Comparison of ENCODE assay signal across 9 cellular contexts in genomic region chr13:99380921-99381645, GRCh38.
A peak's percentile ranks its signal among the peaks of the same experiment; 100 is the strongest.
DNase-seq lines count a peak whose midpoint lies in the region; ATAC-seq, FAIRE-seq and TF ChIP-seq lines count a peak whose summit lies in the region.
"Had no signal": no experiment of that assay in that cellular context is flagged by ENCODE, and none has a peak within 500 bp of the region (broad histone marks: within the 10 kb centered on the region; RNA-seq: fewer than 3 reads in every experiment).

No MANE protein-coding gene starts in this region.

- peaks cover 13% of the 10 kb centered on the region for H3K4me1 ChIP-seq in testis
- peaks cover 15% of the 10 kb centered on the region for H3K4me1 ChIP-seq in lower lobe of right lung

- ATAC-seq in GM18858 (IDR thresholded peaks at IDR 0.05; ENCODE audit: unreplicated experiment) (peak; percentile 60), HG03039 (IDR thresholded peaks at IDR 0.05; ENCODE audit: unreplicated experiment) (peak; percentile 45), lower lobe of right lung (no peak)

- no peak for TF ChIP-seq POLR2A in testis (IDR thresholded peaks at IDR 0.05)

- DNase-seq in activated T-helper 1 cell treated with Interleukin-2 at 50 U/mL for 16 hours (ENCODE audit: low read depth), result peak; percentile 36
- DNase-seq in stimulated activated CD4-positive, alpha-beta T cell treated with anti-CD3 and anti-CD28 coated beads, Interleukin-12 subunit alpha, Interleukin-12 subunit beta, amount 100 ng/mL, for 24 hours (ENCODE audit: low read depth in 2 of 2), result peak; percentile 52
- no peak for DNase-seq in testis
- no peak for DNase-seq in RCC 7860 (ENCODE audit: low spot score)
- DNase-seq in OCI-M2 (lab: John Stamatoyannopoulos, UW; ENCODE audit: unreplicated experiment), result no peak
- no peak for DNase-seq in lower lobe of right lung

- intact Hi-C loops in testis (cut with DNase I; ENCODE audit: low total_unique reads) (no loop called here), lower lobe of right lung (cut with DNase I) (no loop called here)

- H3K27me3 ChIP-seq in testis (no peaks in the 10 kb centered on the region), lower lobe of right lung (ENCODE audit: low read depth) (no peaks in the 10 kb centered on the region)

- TF ChIP-seq CTCF in testis (IDR thresholded peaks at IDR 0.05) (no peak), lower lobe of right lung (IDR thresholded peaks at IDR 0.05) (no peak)

- H3K4me3 ChIP-seq in testis (no peak overlapping the region), lower lobe of right lung (no peak overlapping the region)
- H3K4me3 ChIP-seq: SK-N-MC had no signal

- no peak for FAIRE-seq in RCC 7860 (lab: Jason Lieb, UNC)

- H3K9me3 ChIP-seq in testis (no peaks in the 10 kb centered on the region), lower lobe of right lung (no peaks in the 10 kb centered on the region)

- 92 to 95% methylated on average over 15 of the region's 15 CpGs for WGBS in testis, 2 donors

- H3K27ac ChIP-seq in testis, result no peak overlapping the region
- no peak overlapping the region for H3K27ac ChIP-seq in lower lobe of right lung
- H3K27ac ChIP-seq: SK-N-MC had no signal

- H3K36me3 ChIP-seq in testis (ENCODE audit: low read depth, missing control alignments) (no peaks in the 10 kb centered on the region), lower lobe of right lung (peaks cover 29% of the 10 kb centered on the region)

Comparison
In these comparisons a context has a peak if more than half of its experiments do, and no peak if none do; other contexts are left out.
1. ATAC-seq: peak in GM18858 (single experiment) and HG03039 (single experiment); none in lower lobe of right lung (0 of 2).
2. DNase-seq: peak in activated T-helper 1 cell treated with Interleukin-2 at 50 U/mL for 16 hours (single experiment) and stimulated activated CD4-positive, alpha-beta T cell treated with anti-CD3 and anti-CD28 coated beads, Interleukin-12 subunit alpha, Interleukin-12 subunit beta, amount 100 ng/mL, for 24 hours (2 of 2); none in testis (single experiment), RCC 7860 (single experiment), OCI-M2 (single experiment) and lower lobe of right lung (single experiment).